ENCODE assay signal across 8 cellular contexts in genomic region chr1:40665335-40666171, GRCh38. TPM values are rescaled to one million over a fixed set of nuclear protein-coding genes. Genes with fewer than 3 reads are reported as not detected.
DNase-seq lines count a peak whose midpoint lies in the region; ATAC-seq, FAIRE-seq and TF ChIP-seq lines count a peak whose summit lies in the region.

RIMS3 (minus strand) TSS chr1:40665682; CDS start chr1:40641925, 23,757 bp downstream.

- TF ChIP-seq POLR2A in thyroid gland (IDR thresholded peaks at IDR 0.05), result peak in 1 of 2 donors; percentile 32

- peaks cover 7% of the 10 kb centered on the region for H3K9me3 Mint-ChIP-seq in glutamatergic neuron (ENCODE audit: unreplicated experiment)

- H3K4me1 ChIP-seq in Karpas-422 (ENCODE audit: low read length) (peaks cover 44% of the 10 kb centered on the region), pancreas (peaks cover 0 to 3% (median 0%) of the 10 kb centered on the region in 3 donors), thyroid gland (peaks cover 0 to 10% of the 10 kb centered on the region in 2 donors)

- TF ChIP-seq CTCF in glutamatergic neuron (IDR thresholded peaks at IDR 0.05; ENCODE audit: partially characterized antibody, unreplicated experiment) (no peak), pancreas (IDR thresholded peaks at IDR 0.05) (no peak), thyroid gland (IDR thresholded peaks at IDR 0.05) (no peak)

- 2 to 3% methylated on average over 30 to 59 of the region's 59 CpGs for WGBS in pancreas, 2 donors
- WGBS in thyroid gland, 2 donors, result 1 to 4% methylated on average over 10 to 12 of the region's 59 CpGs

- H3K27ac Mint-ChIP-seq in glutamatergic neuron (ENCODE audit: unreplicated experiment), result peak within 1 kb of the TSS; percentile 68

- no peak within 1 kb of the TSS for H3K27ac ChIP-seq in Karpas-422 (ENCODE audit: low read length)
- no peak within 1 kb of the TSS for H3K27ac ChIP-seq in pancreas
- H3K27ac ChIP-seq in thyroid gland, result no peak within 1 kb of the TSS

- peak within 1 kb of the TSS; percentile 66 for H3K9ac ChIP-seq in Karpas-422 (ENCODE audit: low read length)

- no peaks in the 10 kb centered on the region for H3K9me3 ChIP-seq in Karpas-422 (ENCODE audit: low read length)
- no peaks in the 10 kb centered on the region for H3K9me3 ChIP-seq in pancreas
- H3K9me3 ChIP-seq in thyroid gland, result no peaks in the 10 kb centered on the region

- no peaks in the 10 kb centered on the region for H3K79me2 ChIP-seq in Karpas-422 (ENCODE audit: low read length)

- H3K4me3 Mint-ChIP-seq in glutamatergic neuron (ENCODE audit: unreplicated experiment), result peak within 1 kb of the TSS; percentile 95

- H3K4me1 Mint-ChIP-seq in glutamatergic neuron (ENCODE audit: low read depth, unreplicated experiment), result peaks cover 22% of the 10 kb centered on the region

- H3K36me3 ChIP-seq in Karpas-422 (ENCODE audit: insufficient read depth, low read length), result no peaks in the 10 kb centered on the region
- no peaks in the 10 kb centered on the region for H3K36me3 ChIP-seq in pancreas
- no peaks in the 10 kb centered on the region for H3K36me3 ChIP-seq in thyroid gland

- ATAC-seq in GM21717 (IDR thresholded peaks at IDR 0.05; ENCODE audit: unreplicated experiment), result peak; percentile 60
- ATAC-seq in pancreas, result peak; percentile 90 to 96 (median 96)

- H3K4me2 ChIP-seq in Karpas-422 (ENCODE audit: low read depth, low read length, poor library complexity, severe bottlenecking), result peak within 1 kb of the TSS; percentile 77

- H3K4me3 ChIP-seq in Karpas-422 (ENCODE audit: low read length), result peak within 1 kb of the TSS; percentile 60
- H3K4me3 ChIP-seq in pancreas, result peak within 1 kb of the TSS; percentile 55 to 68 (median 62)
- peak within 1 kb of the TSS; percentile 34 to 67 (median 53) for H3K4me3 ChIP-seq in thyroid gland (replicated peaks in 1 of 3)

- no peaks in the 10 kb centered on the region for H3K27me3 ChIP-seq in Karpas-422 (ENCODE audit: low read length)
- no peaks in the 10 kb centered on the region for H3K27me3 ChIP-seq in pancreas
- H3K27me3 ChIP-seq in thyroid gland, result no peaks in the 10 kb centered on the region

- peaks cover 7% of the 10 kb centered on the region; the same call in 1 of the 2 replicates for H4K20me1 ChIP-seq in Karpas-422 (ENCODE audit: insufficient read depth, low read depth, low read length)

- DNase-seq in DMS114 treated with DMSO at 0.1 percent for 48 hours (lab: John Stamatoyannopoulos, UW; ENCODE audit: unreplicated experiment) (peak; percentile 42), Karpas-422 (peak; percentile 91), SK-MEL-5 (ENCODE audit: low read depth, low spot score) (peak; percentile 61), glutamatergic neuron (peak; percentile 93), pancreas (peak; percentile 67 to 97 (median 86)), thyroid gland (peak; percentile 67 to 68)
- DNase-seq in activated naive CD4-positive, alpha-beta T cell treated with Interleukin-2 at 50 U/mL for 16 hours, result peak; percentile 84

- H3K36me3 Mint-ChIP-seq in glutamatergic neuron (ENCODE audit: unreplicated experiment), result no peaks in the 10 kb centered on the region

- no peak for FAIRE-seq in pancreas (lab: Jason Lieb, UNC)

- in situ Hi-C loops in SK-MEL-5 (cut with HindIII; ENCODE audit: low pct_unique_long_range_greater_than_20kb, low sequenced_read_pairs), result no loop called here

- H3K9me2 ChIP-seq in Karpas-422 (replicated peaks; ENCODE audit: insufficient read depth, low read length), result no peaks in the 10 kb centered on the region

- intact Hi-C loops in pancreas (cut with DNase I), result no loop called here
- intact Hi-C loops in thyroid gland (cut with DNase I), result loop anchor here (5.0 kb wide), 1 partner anchor 53 kb away; no protein-coding TSS in a partner anchor

- peak within 1 kb of the TSS; percentile 82; the same call in 1 of the 2 replicates for H2AFZ ChIP-seq in Karpas-422 (ENCODE audit: low read length)

- peaks cover 14% of the 10 kb centered on the region for H3K27me3 Mint-ChIP-seq in glutamatergic neuron (ENCODE audit: unreplicated experiment)

RNA-seq across cellular contexts. Expression of gene RIMS3, which starts in this region (rescaled TPM):
- total RNA-seq in Karpas-422 (2014; rRNA removed; shearing (Covaris generic); ENCODE audit: low replicate concordance), result 4.2 and 5.5 TPM in 2 replicates
- total RNA-seq in SK-MEL-5 (2014; rRNA removed; shearing (Covaris generic)), result 1.8 and 2.6 TPM in 2 replicates
- polyA plus RNA-seq in SK-MEL-5 (2015; cell fraction: cytosol; rRNA removed), result 2.1 and 4.1 TPM in 2 replicates
- 5.2 and 6.7 TPM in 2 replicates for polyA plus RNA-seq in SK-MEL-5 (2015; cell fraction: nucleus; rRNA removed)
- total RNA-seq in glutamatergic neuron (ENCODE audit: unreplicated experiment), result 126 TPM
- total RNA-seq in pancreas, result 1 to 10 TPM in 1 of 6 donors, under 1 TPM in 5; 0.55 to 2.7 (median 0.77) TPM
- polyA plus RNA-seq in pancreas, result under 1 TPM; 0.49 to 0.54 TPM
- total RNA-seq in thyroid gland, result 1 to 10 TPM; 2.1 to 4.4 (median 3.5) TPM

Comparison
In these comparisons a context has a peak if more than half of its experiments do, and no peak if none do; other contexts are left out.
1. RNA of gene RIMS3 (total RNA-seq): 126 TPM in glutamatergic neuron (single experiment); 4.2 to 5.5 TPM in Karpas-422, 2.1 to 4.4 TPM in thyroid gland, 1.8 to 2.6 TPM in SK-MEL-5 and 0.55 to 2.7 TPM in pancreas; every median in the first group is over 10 times any median in the second.
2. DNase-seq: peak in every context shown above with its lines; median percentile 93 in glutamatergic neuron; 91 in Karpas-422; 86 in pancreas; 84 in activated naive CD4-positive, alpha-beta T cell treated with Interleukin-2 at 50 U/mL for 16 hours; 68 in thyroid gland; 61 in SK-MEL-5; 42 in DMS114 treated with DMSO at 0.1 percent for 48 hours.
3. Peak in every context shown above with its lines, with median percentiles within 50 percentile points of each other: H3K4me3 ChIP-seq.